In the genomic region with DNA sequence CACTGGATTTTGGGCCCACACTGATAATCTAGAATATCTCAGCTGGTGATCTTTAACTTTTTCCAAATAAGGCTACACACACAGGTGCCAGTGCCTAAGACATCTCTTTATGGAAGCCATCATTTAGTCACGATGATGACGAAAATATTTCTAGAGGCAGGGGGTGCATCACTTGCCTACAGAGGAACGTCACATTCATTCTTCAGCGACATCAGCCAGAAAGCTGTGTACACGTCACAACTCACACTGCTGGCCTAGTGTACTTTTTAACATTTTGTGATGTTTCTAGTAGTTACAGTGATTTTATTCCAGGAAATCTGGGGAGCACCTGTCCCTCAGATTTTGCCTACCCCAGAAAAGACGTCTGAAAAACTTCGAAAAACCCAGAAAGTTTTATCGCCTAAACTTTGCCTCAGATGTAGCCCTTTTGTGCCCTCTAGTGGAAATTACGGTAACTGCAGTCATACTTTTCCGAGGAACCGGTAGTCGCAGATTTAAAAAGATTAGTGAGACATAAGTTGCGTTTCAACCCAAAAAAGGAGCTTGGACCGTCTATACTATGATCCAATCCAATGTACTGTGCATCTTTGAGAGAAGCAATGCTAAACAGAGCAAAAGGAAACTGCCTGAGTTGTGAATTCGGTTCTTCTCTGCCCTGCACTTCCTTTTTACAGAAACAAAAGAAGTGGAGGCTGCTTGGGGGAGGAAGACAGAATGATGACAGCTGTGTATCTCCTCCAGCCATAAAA, we compare ENCODE assay signal across 8 cellular contexts.
DNase-seq lines count a peak whose midpoint lies in the region; ATAC-seq and TF ChIP-seq lines count a peak whose summit lies in the region.

No MANE protein-coding gene starts in this region.

- intact Hi-C loops in Panc1 (cut with micrococcal nuclease; ENCODE audit: unreplicated experiment) (no loop called here), left cardiac atrium (cut with DNase I) (loop anchor here (2.0 to 5.0 kb wide), 2 partner anchors 196 to 197 kb away; no protein-coding TSS in a partner anchor), prostate gland (cut with DNase I) (no loop called here)

- BruUV-seq in Panc1 (replicated peaks; lab: Mats Ljungman, UMichigan) = no TSS peak

- no peaks in the 10 kb centered on the region for H3K36me3 ChIP-seq in DND-41 (ENCODE audit: insufficient read depth, low read length)
- H3K36me3 ChIP-seq in HUES6 (ENCODE audit: control insufficient read depth, insufficient read depth, low read length) = no peaks in the 10 kb centered on the region
- H3K36me3 ChIP-seq in Panc1 (ENCODE audit: control insufficient read depth, insufficient read depth, low read length) = no peaks in the 10 kb centered on the region
- H3K36me3 ChIP-seq in prostate gland = no peaks in the 10 kb centered on the region

- H3K27me3 ChIP-seq in DND-41 (ENCODE audit: insufficient read depth, low read length, poor library complexity) (no peaks in the 10 kb centered on the region), HUES6 (ENCODE audit: control insufficient read depth, insufficient read depth, low read length) (no peaks in the 10 kb centered on the region), Panc1 (ENCODE audit: control insufficient read depth, insufficient read depth, low read length) (no peaks in the 10 kb centered on the region), prostate gland (replicated peaks; ENCODE audit: insufficient read depth) (no peaks in the 10 kb centered on the region)

- peak overlapping the region; percentile 66 for H3K4me2 ChIP-seq in DND-41 (ENCODE audit: insufficient read depth, low read length)

- POLR2A ChIA-PET in Panc1 (lab: Charles Lee) = no interaction called here

- peak overlapping the region; percentile 98 for H3K27ac ChIP-seq in DND-41 (ENCODE audit: low read length)
- H3K27ac ChIP-seq in HUES6 (ENCODE audit: low read depth, low read length) = no peak overlapping the region
- H3K27ac ChIP-seq in Panc1 (ENCODE audit: low read length) = no peak overlapping the region
- H3K27ac ChIP-seq in prostate gland = no peak overlapping the region

- WGBS in prostate gland = 17% methylated on average over 15 of the region's 15 CpGs

- H3K4me3 ChIP-seq in DND-41 (ENCODE audit: low read depth in 1 of 2, low read length in 2 of 2) = peak overlapping the region; percentile 59 to 75; a peak in 3 of 4 replicates
- peak overlapping the region; percentile 57 for H3K4me3 ChIP-seq in HUES6 (ENCODE audit: low read depth, low read length)
- H3K4me3 ChIP-seq in Panc1 (ENCODE audit: low read depth in 2 of 2, low read length in 2 of 2) = peak overlapping the region; percentile 33 to 63
- H3K4me3 ChIP-seq in prostate gland = peak overlapping the region; percentile 25 to 36

- no peaks in the 10 kb centered on the region for H4K20me1 ChIP-seq in DND-41 (ENCODE audit: insufficient read depth, low read length)

- ATAC-seq in DND-41 (ENCODE audit: insufficient read depth, low read depth) (peak; percentile 87), GM21423 (IDR thresholded peaks at IDR 0.05; ENCODE audit: unreplicated experiment) (peak; percentile 66), Panc1 (no peak), left cardiac atrium (peak; percentile 56 to 66)

- no peak for TF ChIP-seq POLR2A in prostate gland (IDR thresholded peaks at IDR 0.05)

- peak overlapping the region; percentile 95 for H2AFZ ChIP-seq in DND-41 (ENCODE audit: low read depth, low read length)

- H3K9me3 ChIP-seq in DND-41 (ENCODE audit: insufficient read depth, low read length, severe bottlenecking) (no peaks in the 10 kb centered on the region), HUES6 (ENCODE audit: control insufficient read depth, insufficient read depth, low read depth, low read length) (0 out of 2 replicates have a peak, but pooled peaks cover 5% of the 10 kb centered on the region), Panc1 (ENCODE audit: control insufficient read depth, insufficient read depth, low read depth, low read length) (no peaks in the 10 kb centered on the region), prostate gland (no peaks in the 10 kb centered on the region)

- no peaks in the 10 kb centered on the region for H3K79me2 ChIP-seq in DND-41 (ENCODE audit: insufficient read depth, low read length)

- H3K9ac ChIP-seq in DND-41 (ENCODE audit: low read depth, low read length) (peak overlapping the region; percentile 70), HUES6 (ENCODE audit: low read length) (peak overlapping the region; percentile 81)

- peak; percentile 74 for DNase-seq in DND-41
- DNase-seq in Panc1 (ENCODE audit: low read depth, low spot score) = peak; percentile 61
- DNase-seq in activated naive CD8-positive, alpha-beta T cell treated with anti-CD3 and anti-CD28 coated beads, Interleukin-2, amount 50 U/mL, for 16 hours (ENCODE audit: low read depth, low spot score) = peak; percentile 23
- DNase-seq in left cardiac atrium = no peak
- DNase-seq in prostate gland (ENCODE audit: low spot score) = peak; percentile 53
- DNase-seq in islet precursor cell = no peak

- in situ Hi-C loops in Panc1 (cut with HindIII; ENCODE audit: low pct_unique_long_range_greater_than_20kb, low sequenced_read_pairs) = no loop called here

- CTCF ChIA-PET in Panc1 (lab: Charles Lee) = interaction anchor here (0.6 kb wide), 1 partner anchor 9 kb away, joined by 6 read pairs; no protein-coding TSS in a partner anchor

- H3K4me1 ChIP-seq in DND-41 (ENCODE audit: insufficient read depth, low read length) (peaks cover 16% of the 10 kb centered on the region; the same call in 1 of the 2 replicates), HUES6 (ENCODE audit: control insufficient read depth, insufficient read depth, low read length) (no peaks in the 10 kb centered on the region), Panc1 (ENCODE audit: control insufficient read depth, insufficient read depth, low read length) (no peaks in the 10 kb centered on the region), prostate gland (replicated peaks) (no peaks in the 10 kb centered on the region)

- TF ChIP-seq CTCF in DND-41 (IDR thresholded peaks at IDR 0.05; ENCODE audit: borderline replicate concordance, extremely low read depth, low read length, poor library complexity, severe bottlenecking) = peak; percentile 96
- TF ChIP-seq CTCF in Panc1 (IDR thresholded peaks at IDR 0.05) = peak; percentile 81
- peak; percentile 82 to 89 (median 88) for TF ChIP-seq CTCF in prostate gland (IDR thresholded peaks at IDR 0.05)

Comparison
In these comparisons a context has a peak if more than half of its experiments do, and no peak if none do; other contexts are left out.
1. DNase-seq: peak in DND-41 (single experiment), Panc1 (single experiment), activated naive CD8-positive, alpha-beta T cell treated with anti-CD3 and anti-CD28 coated beads, Interleukin-2, amount 50 U/mL, for 16 hours (single experiment) and prostate gland (single experiment); none in left cardiac atrium (single experiment) and islet precursor cell (single experiment).
2. intact Hi-C loops: an anchor here in left cardiac atrium (2.0 to 5.0 kb wide); none called in Panc1 and prostate gland.
3. Peak in every context shown above with its lines, with median percentiles within 50 percentile points of each other: H3K4me3 ChIP-seq and CTCF ChIP-seq.